In the genomic region with DNA sequence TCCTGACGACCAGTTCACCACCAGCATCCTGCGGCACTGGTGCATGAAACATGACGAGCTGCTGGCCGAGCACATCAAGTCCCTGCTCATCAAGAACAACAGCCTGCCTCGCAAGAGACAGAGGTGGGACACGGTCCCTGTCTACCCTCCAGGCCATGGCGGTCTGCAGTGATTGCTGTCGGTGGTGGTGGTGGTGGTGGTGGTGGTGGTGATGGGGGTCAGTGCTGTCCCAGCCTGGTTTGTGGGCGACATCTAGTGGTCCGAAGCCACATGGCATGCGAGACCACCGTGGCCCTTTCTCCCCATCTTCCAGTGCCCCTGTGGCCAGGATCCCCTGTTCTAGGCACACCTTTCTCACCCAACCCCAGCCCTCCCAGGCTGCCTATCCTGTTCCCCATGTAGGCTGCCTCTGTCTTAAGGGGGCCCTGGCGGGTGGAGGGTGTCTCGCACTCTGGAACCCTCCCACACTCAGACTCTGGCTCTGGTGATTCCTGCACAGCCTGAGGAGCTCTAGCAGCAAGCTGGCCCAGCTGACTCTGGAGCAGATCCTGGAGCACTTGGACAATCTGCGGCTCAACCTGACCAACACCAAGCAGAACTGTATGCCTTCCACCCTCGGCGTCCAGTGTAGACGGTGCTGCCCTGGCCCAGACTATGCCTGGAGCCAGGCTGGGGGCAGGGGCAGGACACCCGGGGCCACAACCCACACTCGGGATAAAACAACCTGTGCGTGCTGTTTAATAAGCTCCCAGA, we compare ENCODE assay signal across 1 cellular context.
TF ChIP-seq lines count a peak whose summit lies in the region.

No MANE protein-coding gene starts in this region.

TF ChIP-seq in endothelial cell of umbilical vein, 7 proteins besides CTCF, POLR2A, EP300 and RAD21 (continued from another document):
- TF ChIP-seq MAX (IDR thresholded peaks at IDR 0.05; ENCODE audit: insufficient read depth, insufficient read length) (peak; percentile 14), JUN (IDR thresholded peaks at IDR 0.05; ENCODE audit: borderline replicate concordance, insufficient read depth, insufficient read length, low read depth) (no peak), GATA2 (IDR thresholded peaks at IDR 0.05; ENCODE audit: insufficient read depth, insufficient read length, low read depth, low read length) (no peak)
